ENCODE assay signal across 1 cellular context in genomic region chr6:6654599-6655575, GRCh38.
TF ChIP-seq lines count a peak whose summit lies in the region.

No MANE protein-coding gene starts in this region.

TF ChIP-seq in K562, 482 proteins besides CTCF, POLR2A, EP300 and RAD21 (continued from another document and continues in another):
- TF ChIP-seq ARID3A (IDR thresholded peaks at IDR 0.05; ENCODE audit: borderline replicate concordance, low read depth, low read length): 0 out of 2 replicates have a peak, but pooled peaks have one; percentile 16
- no peak for TF ChIP-seq ZNF699 (CRISPR knock-in tag; IDR thresholded peaks at IDR 0.05; ENCODE audit: insufficient replicate concordance)
- TF ChIP-seq ZNF280B (CRISPR knock-in tag; IDR thresholded peaks at IDR 0.05): no peak
- TF ChIP-seq CHCHD3 (CRISPR knock-in tag; IDR thresholded peaks at IDR 0.05): no peak
- peak; percentile 93 for TF ChIP-seq SOX6 (IDR thresholded peaks at IDR 0.05)
- 0 out of 2 replicates have a peak, but pooled peaks have one; percentile 5 for TF ChIP-seq BCL6 (CRISPR knock-in tag; IDR thresholded peaks at IDR 0.05)
- TF ChIP-seq KDM4B (IDR thresholded peaks at IDR 0.05; ENCODE audit: borderline replicate concordance in 2 of 2, low read depth in 1 of 2): no peak
- no peak for TF ChIP-seq ATF2 (CRISPR knock-in tag; IDR thresholded peaks at IDR 0.05)
- no peak for TF ChIP-seq FOXP4 (CRISPR knock-in tag; IDR thresholded peaks at IDR 0.05; ENCODE audit: borderline replicate concordance)
- TF ChIP-seq, protein P1, sequence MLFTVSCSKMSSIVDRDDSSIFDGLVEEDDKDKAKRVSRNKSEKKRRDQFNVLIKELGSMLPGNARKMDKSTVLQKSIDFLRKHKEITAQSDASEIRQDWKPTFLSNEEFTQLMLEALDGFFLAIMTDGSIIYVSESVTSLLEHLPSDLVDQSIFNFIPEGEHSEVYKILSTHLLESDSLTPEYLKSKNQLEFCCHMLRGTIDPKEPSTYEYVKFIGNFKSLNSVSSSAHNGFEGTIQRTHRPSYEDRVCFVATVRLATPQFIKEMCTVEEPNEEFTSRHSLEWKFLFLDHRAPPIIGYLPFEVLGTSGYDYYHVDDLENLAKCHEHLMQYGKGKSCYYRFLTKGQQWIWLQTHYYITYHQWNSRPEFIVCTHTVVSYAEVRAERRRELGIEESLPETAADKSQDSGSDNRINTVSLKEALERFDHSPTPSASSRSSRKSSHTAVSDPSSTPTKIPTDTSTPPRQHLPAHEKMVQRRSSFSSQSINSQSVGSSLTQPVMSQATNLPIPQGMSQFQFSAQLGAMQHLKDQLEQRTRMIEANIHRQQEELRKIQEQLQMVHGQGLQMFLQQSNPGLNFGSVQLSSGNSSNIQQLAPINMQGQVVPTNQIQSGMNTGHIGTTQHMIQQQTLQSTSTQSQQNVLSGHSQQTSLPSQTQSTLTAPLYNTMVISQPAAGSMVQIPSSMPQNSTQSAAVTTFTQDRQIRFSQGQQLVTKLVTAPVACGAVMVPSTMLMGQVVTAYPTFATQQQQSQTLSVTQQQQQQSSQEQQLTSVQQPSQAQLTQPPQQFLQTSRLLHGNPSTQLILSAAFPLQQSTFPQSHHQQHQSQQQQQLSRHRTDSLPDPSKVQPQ (CRISPR knock-in tag; IDR thresholded peaks at IDR 0.05; ENCODE audit: borderline replicate concordance): no peak; the same call in 1 of the 2 replicates
- TF ChIP-seq PHB2 (IDR thresholded peaks at IDR 0.05; ENCODE audit: low read depth): no peak
- peak; percentile 65 for TF ChIP-seq JUN (IDR thresholded peaks at IDR 0.05; ENCODE audit: borderline replicate concordance, low read depth, low read length)
- no peak; the same call in 1 of the 2 replicates for TF ChIP-seq JUN (CRISPR knock-in tag; IDR thresholded peaks at IDR 0.05; ENCODE audit: borderline replicate concordance)
- no peak for TF ChIP-seq ILF3 (IDR thresholded peaks at IDR 0.05; ENCODE audit: borderline replicate concordance)
- TF ChIP-seq ZNF146 (CRISPR knock-in tag; IDR thresholded peaks at IDR 0.05; ENCODE audit: unreplicated experiment): no peak
- no peak for TF ChIP-seq CBFA2T3 (IDR thresholded peaks at IDR 0.05)
- TF ChIP-seq TFAP4 (CRISPR knock-in tag; IDR thresholded peaks at IDR 0.05; ENCODE audit: borderline replicate concordance): peak; percentile 29
- no peak for TF ChIP-seq DNMT1 (IDR thresholded peaks at IDR 0.05)
- TF ChIP-seq NFRKB (IDR thresholded peaks at IDR 0.05; ENCODE audit: low read depth): peak; percentile 95
- peak; percentile 7; the same call in 1 of the 2 replicates for TF ChIP-seq HSF4 (CRISPR knock-in tag; IDR thresholded peaks at IDR 0.05; ENCODE audit: borderline replicate concordance)
- TF ChIP-seq CXXC5 (CRISPR knock-in tag; IDR thresholded peaks at IDR 0.05): peak; percentile 81
- peak; percentile 30 to 36; a peak in 2 of 4 replicates for TF ChIP-seq NRF1 (conservative IDR thresholded peaks at IDR 0.05 in 1 of 2, IDR thresholded peaks at IDR 0.05 in 1 of 2)
- no peak for TF ChIP-seq PURB (CRISPR knock-in tag; IDR thresholded peaks at IDR 0.05; ENCODE audit: low read depth)
- TF ChIP-seq ZNF780A (CRISPR knock-in tag; IDR thresholded peaks at IDR 0.05): no peak
- peak; percentile 33; the same call in 1 of the 2 replicates for TF ChIP-seq ZNF324 (CRISPR knock-in tag; IDR thresholded peaks at IDR 0.05)
- no peak for TF ChIP-seq RBM34 (IDR thresholded peaks at IDR 0.05; ENCODE audit: borderline replicate concordance, insufficient read depth, low read length)
- TF ChIP-seq RCOR1 (IDR thresholded peaks at IDR 0.05; ENCODE audit: borderline replicate concordance in 1 of 2, low read depth in 2 of 2, low read length in 2 of 2): peak in 1 of 2 experiments; percentile 16; a peak in 1 of 4 replicates
- TF ChIP-seq DIDO1 (tag; IDR thresholded peaks at IDR 0.05; ENCODE audit: low read depth): 0 out of 2 replicates have a peak, but pooled peaks have one; percentile 38
- peak; percentile 76 for TF ChIP-seq FOXP1 (CRISPR knock-in tag; IDR thresholded peaks at IDR 0.05)
- peak; percentile 50 for TF ChIP-seq BRD9 (IDR thresholded peaks at IDR 0.05; ENCODE audit: low read depth, partially characterized antibody)
- TF ChIP-seq ZNF175 (CRISPR knock-in tag; IDR thresholded peaks at IDR 0.05; ENCODE audit: low read depth): peak; percentile 94
- no peak for TF ChIP-seq RBM22 (IDR thresholded peaks at IDR 0.05; ENCODE audit: low read depth, low read length, poor library complexity, severe bottlenecking)
- TF ChIP-seq ZNF695 (CRISPR knock-in tag; IDR thresholded peaks at IDR 0.05): no peak
- peak; percentile 85; the same call in 1 of the 2 replicates for TF ChIP-seq ZNF583 (CRISPR knock-in tag; IDR thresholded peaks at IDR 0.05)
- TF ChIP-seq IFI16 (CRISPR knock-in tag; IDR thresholded peaks at IDR 0.05): 0 out of 2 replicates have a peak, but pooled peaks have one; percentile 37
- TF ChIP-seq TEAD1 (CRISPR knock-in tag; IDR thresholded peaks at IDR 0.05): peak; percentile 57 to 63; a peak in 3 of 4 replicates
- TF ChIP-seq TAL1 (IDR thresholded peaks at IDR 0.05): no peak
- no peak for TF ChIP-seq POLR2G (IDR thresholded peaks at IDR 0.05; ENCODE audit: low read depth, low read length)
- peak; percentile 24; the same call in 1 of the 2 replicates for TF ChIP-seq NR2C1 (IDR thresholded peaks at IDR 0.05)
- peak; percentile 83 for TF ChIP-seq NR2C1 (tag; IDR thresholded peaks at IDR 0.05)
- no peak for TF ChIP-seq NR1H2 (CRISPR knock-in tag; IDR thresholded peaks at IDR 0.05)
- TF ChIP-seq ZNF766 (CRISPR knock-in tag; conservative IDR thresholded peaks at IDR 0.05): peak; percentile 85
- no peak for TF ChIP-seq FOXJ3 (CRISPR knock-in tag; IDR thresholded peaks at IDR 0.05)
- TF ChIP-seq SMARCA5 (IDR thresholded peaks at IDR 0.05): no peak
- TF ChIP-seq FUS (optimal IDR thresholded peaks at IDR 0.05; ENCODE audit: low read depth, low read length): no peak
- peak; percentile 24; the same call in 1 of the 2 replicates for TF ChIP-seq STAT5A (IDR thresholded peaks at IDR 0.05; ENCODE audit: borderline replicate concordance, low read length)
- peak; percentile 90 for TF ChIP-seq ETV1 (tag; conservative IDR thresholded peaks at IDR 0.05; ENCODE audit: low read depth)
- TF ChIP-seq ZSCAN32 (CRISPR knock-in tag; IDR thresholded peaks at IDR 0.05): peak; percentile 92
- TF ChIP-seq, protein P2, sequence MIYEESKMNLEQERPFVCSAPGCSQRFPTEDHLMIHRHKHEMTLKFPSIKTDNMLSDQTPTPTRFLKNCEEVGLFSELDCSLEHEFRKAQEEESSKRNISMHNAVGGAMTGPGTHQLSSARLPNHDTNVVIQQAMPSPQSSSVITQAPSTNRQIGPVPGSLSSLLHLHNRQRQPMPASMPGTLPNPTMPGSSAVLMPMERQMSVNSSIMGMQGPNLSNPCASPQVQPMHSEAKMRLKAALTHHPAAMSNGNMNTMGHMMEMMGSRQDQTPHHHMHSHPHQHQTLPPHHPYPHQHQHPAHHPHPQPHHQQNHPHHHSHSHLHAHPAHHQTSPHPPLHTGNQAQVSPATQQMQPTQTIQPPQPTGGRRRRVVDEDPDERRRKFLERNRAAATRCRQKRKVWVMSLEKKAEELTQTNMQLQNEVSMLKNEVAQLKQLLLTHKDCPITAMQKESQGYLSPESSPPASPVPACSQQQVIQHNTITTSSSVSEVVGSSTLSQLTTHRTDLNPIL (CRISPR knock-in tag; IDR thresholded peaks at IDR 0.05): 0 out of 2 replicates have a peak, but pooled peaks have one; percentile 35
- TF ChIP-seq, protein P3, sequence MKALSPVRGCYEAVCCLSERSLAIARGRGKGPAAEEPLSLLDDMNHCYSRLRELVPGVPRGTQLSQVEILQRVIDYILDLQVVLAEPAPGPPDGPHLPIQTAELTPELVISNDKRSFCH (CRISPR knock-in tag; IDR thresholded peaks at IDR 0.05): no peak
- TF ChIP-seq, protein P3 (tag; IDR thresholded peaks at IDR 0.05): peak; percentile 81
- TF ChIP-seq ZNF239 (CRISPR knock-in tag; IDR thresholded peaks at IDR 0.05): peak; percentile 29
- TF ChIP-seq, protein P4, sequence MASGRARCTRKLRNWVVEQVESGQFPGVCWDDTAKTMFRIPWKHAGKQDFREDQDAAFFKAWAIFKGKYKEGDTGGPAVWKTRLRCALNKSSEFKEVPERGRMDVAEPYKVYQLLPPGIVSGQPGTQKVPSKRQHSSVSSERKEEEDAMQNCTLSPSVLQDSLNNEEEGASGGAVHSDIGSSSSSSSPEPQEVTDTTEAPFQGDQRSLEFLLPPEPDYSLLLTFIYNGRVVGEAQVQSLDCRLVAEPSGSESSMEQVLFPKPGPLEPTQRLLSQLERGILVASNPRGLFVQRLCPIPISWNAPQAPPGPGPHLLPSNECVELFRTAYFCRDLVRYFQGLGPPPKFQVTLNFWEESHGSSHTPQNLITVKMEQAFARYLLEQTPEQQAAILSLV (tag; IDR thresholded peaks at IDR 0.05): peak; percentile 82
- TF ChIP-seq TCF3 (CRISPR knock-in tag; IDR thresholded peaks at IDR 0.05): peak; percentile 32; the same call in 1 of the 2 replicates
- no peak for TF ChIP-seq ELF4 (CRISPR knock-in tag; IDR thresholded peaks at IDR 0.05)
- TF ChIP-seq ZNF253 (CRISPR knock-in tag; conservative IDR thresholded peaks at IDR 0.05): no peak
- TF ChIP-seq ZNF584 (CRISPR knock-in tag; IDR thresholded peaks at IDR 0.05; ENCODE audit: low read depth): peak; percentile 97
- TF ChIP-seq SMAD3 (CRISPR knock-in tag; conservative IDR thresholded peaks at IDR 0.05): peak; percentile 82
- TF ChIP-seq HNRNPUL1 (IDR thresholded peaks at IDR 0.05; ENCODE audit: low read length): no peak
- TF ChIP-seq NR4A1 (CRISPR knock-in tag; IDR thresholded peaks at IDR 0.05): no peak; the same call in 1 of the 2 replicates
- TF ChIP-seq NR4A1 (tag; IDR thresholded peaks at IDR 0.05): peak; percentile 95
- no peak for TF ChIP-seq ZFX (CRISPR knock-in tag; IDR thresholded peaks at IDR 0.05)
- TF ChIP-seq, protein P5, sequence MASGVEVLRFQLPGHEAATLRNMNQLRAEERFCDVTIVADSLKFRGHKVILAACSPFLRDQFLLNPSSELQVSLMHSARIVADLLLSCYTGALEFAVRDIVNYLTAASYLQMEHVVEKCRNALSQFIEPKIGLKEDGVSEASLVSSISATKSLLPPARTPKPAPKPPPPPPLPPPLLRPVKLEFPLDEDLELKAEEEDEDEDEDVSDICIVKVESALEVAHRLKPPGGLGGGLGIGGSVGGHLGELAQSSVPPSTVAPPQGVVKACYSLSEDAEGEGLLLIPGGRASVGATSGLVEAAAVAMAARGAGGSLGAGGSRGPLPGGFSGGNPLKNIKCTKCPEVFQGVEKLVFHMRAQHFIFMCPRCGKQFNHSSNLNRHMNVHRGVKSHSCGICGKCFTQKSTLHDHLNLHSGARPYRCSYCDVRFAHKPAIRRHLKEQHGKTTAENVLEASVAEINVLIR (CRISPR knock-in tag; IDR thresholded peaks at IDR 0.05): 0 out of 2 replicates have a peak, but pooled peaks have one; percentile 8
- TF ChIP-seq ZNF551 (CRISPR knock-in tag; IDR thresholded peaks at IDR 0.05): no peak
